ENCODE assay signal across 19 cellular contexts in genomic region chr1:245859510-245860114, GRCh38.
DNase-seq lines count a peak whose midpoint lies in the region; ATAC-seq lines count a peak whose summit lies in the region.
"Had no signal": no experiment of that assay in that cellular context is flagged by ENCODE, and none has a peak within 500 bp of the region (broad histone marks: within the 10 kb centered on the region; RNA-seq: fewer than 3 reads in every experiment).

No MANE protein-coding gene starts in this region.

- peaks cover under 1% of the 10 kb centered on the region for H3K9me3 Mint-ChIP-seq in activated CD4-positive, alpha-beta T cell treated with anti-CD3 and anti-CD28 coated beads for 36 hours (ENCODE audit: low read depth)
- H3K9me3 Mint-ChIP-seq: GM23338 had no signal

- intact Hi-C loops in activated CD4-positive, alpha-beta T cell treated with anti-CD3 and anti-CD28 coated beads for 36 hours (cut with DNase I, micrococcal nuclease) = no loop called here

- no peak overlapping the region for H3K27ac ChIP-seq in epithelial cell of prostate
- H3K27ac ChIP-seq: A549, gastroesophageal sphincter, right lobe of liver had no signal

- H3K27ac Mint-ChIP-seq in activated CD4-positive, alpha-beta T cell treated with anti-CD3 and anti-CD28 coated beads for 36 hours = no peak overlapping the region
- H3K27ac Mint-ChIP-seq: activated B cell treated with CpG ODN at 0.5 μM for 24 hours, GM23338, naive B cell had no signal

- peak; percentile 11 for DNase-seq in activated CD4-positive, alpha-beta T cell treated with anti-CD3 and anti-CD28 coated beads for 36 hours
- no peak for DNase-seq in activated CD4-positive, alpha-beta T cell treated with anti-CD3 and anti-CD28 coated beads, Interleukin-2, amount 50 U/mL, for 48 hours
- peak; percentile 44 for DNase-seq in NCI-H226
- DNase-seq in epithelial cell of prostate (ENCODE audit: low read depth, low spot score) = peak; percentile 48
- DNase-seq in renal cortical epithelial cell (ENCODE audit: low read depth) = peak; percentile 56
- no peak for DNase-seq in SIG-M5 (lab: John Stamatoyannopoulos, UW)
- no peak for DNase-seq in nucleus accumbens (lab: John Stamatoyannopoulos, UW)
- no peak for DNase-seq in stimulated activated CD4-positive, alpha-beta T cell treated with anti-CD3 and anti-CD28 coated beads, Interleukin-4, amount 100 ng/mL, for 1 hour
- DNase-seq: activated B cell treated with CpG ODN at 0.5 μM for 24 hours; activated effector memory CD4-positive, alpha-beta T cell treated with anti-CD3 and anti-CD28 coated beads, Interleukin-2, amount 50 U/mL, for 16 hours; DMS 273 treated with DMSO at 0.1 percent for 48 hours; islet precursor cell; naive B cell; NCI-H1105; NCI-H524 treated with DMSO at 0.1 percent for 48 hours; right lobe of liver had no signal

- POLR2A ChIA-PET in activated CD4-positive, alpha-beta T cell treated with anti-CD3 and anti-CD28 coated beads for 36 hours (lab: Charles Lee) = no interaction called here

- ATAC-seq in activated CD4-positive, alpha-beta T cell treated with anti-CD3 and anti-CD28 coated beads for 36 hours = peak; percentile 74
- ATAC-seq: GM23338, right lobe of liver had no signal

- H3K27me3 Mint-ChIP-seq in activated CD4-positive, alpha-beta T cell treated with anti-CD3 and anti-CD28 coated beads for 36 hours = no peaks in the 10 kb centered on the region
- H3K27me3 Mint-ChIP-seq: activated B cell treated with CpG ODN at 0.5 μM for 24 hours, naive B cell had no signal

- peaks cover 33% of the 10 kb centered on the region for H3K36me3 Mint-ChIP-seq in activated CD4-positive, alpha-beta T cell treated with anti-CD3 and anti-CD28 coated beads for 36 hours (ENCODE audit: low read depth)

- CTCF ChIA-PET in activated CD4-positive, alpha-beta T cell treated with anti-CD3 and anti-CD28 coated beads for 36 hours (lab: Charles Lee) = no interaction called here

- H3K4me1 Mint-ChIP-seq in activated CD4-positive, alpha-beta T cell treated with anti-CD3 and anti-CD28 coated beads for 36 hours = no peaks in the 10 kb centered on the region
- H3K4me1 Mint-ChIP-seq: activated B cell treated with CpG ODN at 0.5 μM for 24 hours, naive B cell had no signal

- H3K4me3 Mint-ChIP-seq in activated CD4-positive, alpha-beta T cell treated with anti-CD3 and anti-CD28 coated beads for 36 hours = no peak overlapping the region
- H3K4me3 Mint-ChIP-seq: activated B cell treated with CpG ODN at 0.5 μM for 24 hours, GM23338, naive B cell had no signal

Comparison
In these comparisons a context has a peak if more than half of its experiments do, and no peak if none do; other contexts are left out.
1. DNase-seq: peak in activated CD4-positive, alpha-beta T cell treated with anti-CD3 and anti-CD28 coated beads for 36 hours (single experiment), NCI-H226 (single experiment), epithelial cell of prostate (single experiment) and renal cortical epithelial cell (single experiment); none in activated CD4-positive, alpha-beta T cell treated with anti-CD3 and anti-CD28 coated beads, Interleukin-2, amount 50 U/mL, for 48 hours (0 of 2), SIG-M5 (single experiment), nucleus accumbens (0 of 56) and stimulated activated CD4-positive, alpha-beta T cell treated with anti-CD3 and anti-CD28 coated beads, Interleukin-4, amount 100 ng/mL, for 1 hour (single experiment).